Comparison of ENCODE assay signal across 9 cellular contexts in the genomic region with DNA sequence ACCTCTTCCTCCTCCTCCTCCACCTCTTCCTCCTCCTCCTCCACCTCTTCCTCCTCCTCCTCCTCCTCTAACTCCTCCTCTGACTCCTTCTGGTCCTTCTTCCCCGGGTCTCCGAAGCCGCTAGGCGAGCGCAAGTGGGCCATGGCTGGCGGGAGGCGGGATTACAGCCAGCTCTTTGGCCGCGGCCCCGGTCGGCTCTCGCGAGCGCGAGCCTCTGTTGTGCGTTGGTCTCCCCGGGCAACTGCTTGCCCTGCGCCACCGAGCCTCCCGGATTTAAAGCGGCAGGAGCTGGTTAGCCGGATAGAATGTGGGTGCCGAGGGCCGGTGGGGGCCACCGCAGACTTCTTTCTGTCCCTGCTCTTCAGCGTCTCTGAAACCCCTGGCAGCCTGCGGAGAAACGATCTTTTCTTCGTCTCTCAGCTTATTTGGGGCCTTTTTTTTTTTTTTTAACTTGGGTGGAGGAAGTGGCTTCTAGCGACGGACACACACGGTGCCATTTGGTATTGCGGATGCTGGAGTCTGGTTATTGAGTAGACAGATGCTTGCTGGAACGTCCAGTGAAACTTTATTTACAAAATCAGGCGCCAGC. TPM values are rescaled to one million over a fixed set of nuclear protein-coding genes. Genes with fewer than 3 reads are reported as not detected.
DNase-seq lines count a peak whose midpoint lies in the region; ATAC-seq and TF ChIP-seq lines count a peak whose summit lies in the region.
"Had no signal": no experiment of that assay in that cellular context is flagged by ENCODE, and none has a peak within 500 bp of the region (broad histone marks: within the 10 kb centered on the region; RNA-seq: fewer than 3 reads in every experiment).

A gene (minus strand): TSS at position 165 of the 589 bp plus-strand sequence. CDS start 22 bp downstream, at position 143.

- peak; percentile 97 for DNase-seq in AG20443 (ENCODE audit: low spot score)
- DNase-seq in NCI-H226 = peak; percentile 84
- DNase-seq in activated CD4-positive, CD25-positive, alpha-beta regulatory T cell treated with anti-CD3 and anti-CD28 coated beads, Interleukin-2, amount 50 U/mL, for 72 hours = peak; percentile 84
- DNase-seq in chondrocyte (ENCODE audit: low spot score) = peak; percentile 96
- peak; percentile 85 for DNase-seq in kidney glomerular epithelial cell (lab: John Stamatoyannopoulos, UW)
- DNase-seq in stimulated activated CD4-positive, alpha-beta T cell treated with anti-CD3 and anti-CD28 coated beads, Interleukin-1b, Interleukin-23, amount 100 ng/mL, for 1 hour (ENCODE audit: low read depth in 2 of 2) = peak; percentile 16 to 48

- H3K27ac Mint-ChIP-seq in chondrocyte (ENCODE audit: unreplicated experiment) = peak within 1 kb of the TSS; percentile 94

- no peaks in the 10 kb centered on the region for H3K27me3 Mint-ChIP-seq in chondrocyte (ENCODE audit: low read depth)

- ATAC-seq in GM19023 (IDR thresholded peaks at IDR 0.05; ENCODE audit: unreplicated experiment) = peak; percentile 99
- ATAC-seq in HG03196 (IDR thresholded peaks at IDR 0.05; ENCODE audit: unreplicated experiment) = peak; percentile 99

- peak; percentile 43 for TF ChIP-seq CTCF in chondrocyte (IDR thresholded peaks at IDR 0.05)

- H3K4me1 Mint-ChIP-seq in chondrocyte (ENCODE audit: low read depth) = peaks cover 20% of the 10 kb centered on the region

- peak within 1 kb of the TSS; percentile 93 for H3K4me3 Mint-ChIP-seq in chondrocyte (ENCODE audit: unreplicated experiment)

- peaks cover 3% of the 10 kb centered on the region for H3K9me3 Mint-ChIP-seq in chondrocyte (ENCODE audit: low read depth)

- H3K36me3 Mint-ChIP-seq in chondrocyte (ENCODE audit: low read depth) = no peaks in the 10 kb centered on the region

RNA-seq across cellular contexts. Expression of the gene that starts here (rescaled TPM):
- not detected in 3 replicates for total RNA-seq in chondrocyte
- total RNA-seq: activated CD8-positive, alpha-beta memory T cell treated with anti-CD3 and anti-CD28 coated beads for 36 hours had no signal

Comparison
In these comparisons a context has a peak if more than half of its experiments do, and no peak if none do; other contexts are left out.
1. Peak in every context shown above with its lines: DNase-seq and ATAC-seq.
2. Peak in DNase-seq in chondrocyte; RNA of the gene not detected or under 1 TPM.
3. DNase-seq: peak in every context shown above with its lines; median percentile 97 in AG20443; 96 in chondrocyte; 85 in kidney glomerular epithelial cell; 84 in NCI-H226; 84 in activated CD4-positive, CD25-positive, alpha-beta regulatory T cell treated with anti-CD3 and anti-CD28 coated beads, Interleukin-2, amount 50 U/mL, for 72 hours; 32 in stimulated activated CD4-positive, alpha-beta T cell treated with anti-CD3 and anti-CD28 coated beads, Interleukin-1b, Interleukin-23, amount 100 ng/mL, for 1 hour.